In the genomic region with DNA sequence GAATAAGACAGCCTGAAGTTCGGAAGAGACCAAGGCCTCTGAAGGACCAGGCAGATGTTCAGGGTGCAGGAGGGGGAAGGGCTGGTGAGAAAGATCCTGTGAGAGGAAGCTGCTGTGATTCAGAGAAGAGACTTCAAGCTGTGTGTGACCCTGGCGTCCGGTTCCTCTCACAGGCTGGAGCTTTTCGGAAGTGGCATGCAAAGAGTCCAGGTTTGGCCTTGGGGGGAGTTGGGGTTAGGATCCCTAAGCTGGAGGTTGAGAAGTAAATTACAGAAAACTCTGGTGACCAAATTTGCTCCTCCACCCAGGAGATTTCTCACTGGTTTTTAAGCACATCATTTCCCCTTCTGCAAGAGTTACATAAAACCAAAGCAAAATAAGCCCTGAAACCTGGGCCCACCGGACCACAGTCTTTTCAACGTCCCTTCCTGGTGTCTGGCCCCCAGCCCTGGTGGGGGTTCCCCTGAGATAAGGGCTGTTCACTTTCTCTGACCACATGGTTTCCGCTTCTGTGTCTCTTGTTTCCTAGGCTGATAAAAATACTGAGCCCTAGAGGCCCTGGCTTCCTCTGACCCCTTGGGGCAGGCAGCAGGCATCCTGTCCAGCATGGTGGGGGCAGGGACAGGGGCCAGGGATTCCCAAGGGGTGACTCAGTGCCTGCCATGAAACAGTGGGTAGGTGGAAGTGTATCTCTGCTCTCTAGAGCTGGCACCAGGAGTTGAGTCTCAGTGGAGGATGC, we compare ENCODE assay signal across 8 cellular contexts. TPM values are rescaled to one million over a fixed set of nuclear protein-coding genes. Genes with fewer than 3 reads are reported as not detected.
DNase-seq lines count a peak whose midpoint lies in the region; ATAC-seq and TF ChIP-seq lines count a peak whose summit lies in the region.

No MANE protein-coding gene starts in this region.

- peak overlapping the region; percentile 90 for H3K27ac Mint-ChIP-seq in CD4-positive, alpha-beta T cell
- peak overlapping the region; percentile 71 for H3K27ac Mint-ChIP-seq in T-helper 2 cell treated with Interferon-gamma antibody and Interleukin-4, amounts not matched to agents 5 μg/mL and 100 μg/mL, for 36 hours

- peaks cover 47% of the 10 kb centered on the region for H3K36me3 Mint-ChIP-seq in CD4-positive, alpha-beta T cell (ENCODE audit: low read depth)
- H3K36me3 Mint-ChIP-seq in T-helper 2 cell treated with Interferon-gamma antibody and Interleukin-4, amounts not matched to agents 5 μg/mL and 100 μg/mL, for 36 hours (ENCODE audit: low read depth), result peaks cover 47% of the 10 kb centered on the region

- H3K4me3 Mint-ChIP-seq in CD4-positive, alpha-beta T cell, result peak overlapping the region; percentile 82
- H3K4me3 Mint-ChIP-seq in T-helper 2 cell treated with Interferon-gamma antibody and Interleukin-4, amounts not matched to agents 5 μg/mL and 100 μg/mL, for 36 hours, result peak overlapping the region; percentile 79

- H3K9me3 ChIP-seq in CD4-positive, alpha-beta T cell (ENCODE audit: control insufficient read depth, low read length), result no peaks in the 10 kb centered on the region
- no peaks in the 10 kb centered on the region for H3K9me3 ChIP-seq in effector memory CD4-positive, alpha-beta T cell (ENCODE audit: control insufficient read depth, low read length)
- no peaks in the 10 kb centered on the region for H3K9me3 ChIP-seq in mucosa of descending colon
- H3K9me3 ChIP-seq in HAP-1, result no peaks in the 10 kb centered on the region

- no peaks in the 10 kb centered on the region for H3K27me3 Mint-ChIP-seq in CD4-positive, alpha-beta T cell
- H3K27me3 Mint-ChIP-seq in T-helper 2 cell treated with Interferon-gamma antibody and Interleukin-4, amounts not matched to agents 5 μg/mL and 100 μg/mL, for 36 hours (ENCODE audit: low read depth), result peaks cover 21% of the 10 kb centered on the region

- no peaks in the 10 kb centered on the region for H3K9me3 Mint-ChIP-seq in CD4-positive, alpha-beta T cell
- H3K9me3 Mint-ChIP-seq in T-helper 2 cell treated with Interferon-gamma antibody and Interleukin-4, amounts not matched to agents 5 μg/mL and 100 μg/mL, for 36 hours, result no peaks in the 10 kb centered on the region

- POLR2A ChIA-PET in CD4-positive, alpha-beta T cell (lab: Charles Lee), result interaction anchor here (1.1 to 34.9 kb wide), 5 partner anchors 9 to 303 kb away, joined by 3 to 1160 read pairs (median 10); a partner anchor contains a TSS

- intact Hi-C loops in CD4-positive, alpha-beta T cell (cut with DNase I, micrococcal nuclease), result loop anchor here in 1 of 2 experiments (1.0 to 2.0 kb wide), 3 partner anchors 8 to 21 kb away; a partner anchor contains a TSS
- intact Hi-C loops in mucosa of descending colon (cut with DNase I, micrococcal nuclease), result no loop called here

- ATAC-seq in CD4-positive, alpha-beta T cell (ENCODE audit: poor library complexity), result peak; percentile 58
- ATAC-seq in GM19351 (IDR thresholded peaks at IDR 0.05; ENCODE audit: unreplicated experiment), result peak; percentile 55
- peak; percentile 50 for ATAC-seq in HG03442 (IDR thresholded peaks at IDR 0.05; ENCODE audit: unreplicated experiment)
- ATAC-seq in mucosa of descending colon, result peak; percentile 76

- H3K27ac ChIP-seq in CD4-positive, alpha-beta T cell (ENCODE audit: low read depth, low read length), result peak overlapping the region; percentile 74
- H3K27ac ChIP-seq in effector memory CD4-positive, alpha-beta T cell (ENCODE audit: insufficient read depth, low read length, poor library complexity, severe bottlenecking), result peak overlapping the region; percentile 77

- no peaks in the 10 kb centered on the region for H3K27me3 ChIP-seq in CD4-positive, alpha-beta T cell (ENCODE audit: control insufficient read depth, insufficient read depth, low read length)
- no peaks in the 10 kb centered on the region for H3K27me3 ChIP-seq in effector memory CD4-positive, alpha-beta T cell (replicated peaks; ENCODE audit: control insufficient read depth, insufficient read depth, low read length, poor library complexity, severe bottlenecking)
- H3K27me3 ChIP-seq in HAP-1 (ENCODE audit: low read depth), result no peaks in the 10 kb centered on the region

- H3K36me3 ChIP-seq in effector memory CD4-positive, alpha-beta T cell (ENCODE audit: control insufficient read depth, insufficient read depth, low read length), result no peaks in the 10 kb centered on the region
- H3K36me3 ChIP-seq in mucosa of descending colon (ENCODE audit: low read depth) (peaks cover 4% of the 10 kb centered on the region), HAP-1 (replicated peaks) (peaks cover 23% of the 10 kb centered on the region)

- CTCF ChIA-PET in CD4-positive, alpha-beta T cell (lab: Charles Lee), result interaction anchor here (0.9 to 6.2 kb wide), 5 partner anchors 9 to 38 kb away, joined by 3 to 32 read pairs (median 8); a partner anchor contains a TSS

- DNase-seq in CD4-positive, alpha-beta T cell, result peak in 3 of 10 experiments; percentile 29 to 52 (median 51)
- DNase-seq in T-helper 2 cell treated with Interferon-gamma antibody and Interleukin-4, amounts not matched to agents 5 μg/mL and 100 μg/mL, for 36 hours (ENCODE audit: low spot score), result peak; percentile 57
- DNase-seq in effector memory CD4-positive, alpha-beta T cell, result peak in 1 of 3 donors; percentile 37
- DNase-seq in mucosa of descending colon (peak; percentile 47 to 80 (median 56)), DMS79 treated with DMSO at 0.1 percent for 48 hours (lab: John Stamatoyannopoulos, UW) (no peak), HAP-1 (ENCODE audit: low spot score in 2 of 2) (no peak)

- H3K4me1 ChIP-seq in effector memory CD4-positive, alpha-beta T cell (ENCODE audit: control insufficient read depth, insufficient read depth, low read length, poor library complexity, severe bottlenecking), result peaks cover 53% of the 10 kb centered on the region
- H3K4me1 ChIP-seq in mucosa of descending colon (ENCODE audit: low read depth) (peaks cover 3% of the 10 kb centered on the region), HAP-1 (no peaks in the 10 kb centered on the region)

- TF ChIP-seq CTCF in CD4-positive, alpha-beta T cell (IDR thresholded peaks at IDR 0.05), result no peak
- no peak for TF ChIP-seq CTCF in mucosa of descending colon (IDR thresholded peaks at IDR 0.05)

- in situ Hi-C loops in HAP-1 (cut with MboI; ENCODE audit: low sequenced_read_pairs), result no loop called here

- peaks cover 62% of the 10 kb centered on the region for H3K4me1 Mint-ChIP-seq in CD4-positive, alpha-beta T cell (ENCODE audit: low read depth)
- H3K4me1 Mint-ChIP-seq in T-helper 2 cell treated with Interferon-gamma antibody and Interleukin-4, amounts not matched to agents 5 μg/mL and 100 μg/mL, for 36 hours (ENCODE audit: low read depth), result peaks cover 53% of the 10 kb centered on the region

- peak overlapping the region; percentile 38 for H3K4me3 ChIP-seq in effector memory CD4-positive, alpha-beta T cell (ENCODE audit: insufficient read depth, low read depth, low read length, poor library complexity, severe bottlenecking)
- no peak overlapping the region for H3K4me3 ChIP-seq in mucosa of descending colon
- H3K4me3 ChIP-seq in HAP-1, result no peak overlapping the region

RNA-seq across cellular contexts. Expression of a gene that starts 12.0 kb away (rescaled TPM):
- 10 to 100 TPM; 15.4 to 16.7 TPM for total RNA-seq in CD4-positive, alpha-beta T cell
- under 1 TPM in 2 of 3 donors, not detected in 1; 0.20 to 0.22 TPM for total RNA-seq in mucosa of descending colon

RNA-seq across cellular contexts. Expression of a gene that starts 12.7 kb away (rescaled TPM):
- 1 to 10 TPM; 7.6 to 9.3 TPM for total RNA-seq in CD4-positive, alpha-beta T cell
- total RNA-seq in mucosa of descending colon, result 10 to 100 TPM; 15.8 to 27.8 (median 18.3) TPM

RNA-seq across cellular contexts. Expression of a gene that starts 13.7 kb away (rescaled TPM):
- total RNA-seq in CD4-positive, alpha-beta T cell, result 1 to 10 TPM; 2.6 to 3.3 TPM
- 1 to 10 TPM in 2 of 3 donors, under 1 TPM in 1; 0.55 to 4.5 (median 1.2) TPM for total RNA-seq in mucosa of descending colon

RNA-seq across cellular contexts. Expression of a gene that starts 15.2 kb away (rescaled TPM):
- total RNA-seq in CD4-positive, alpha-beta T cell, result 10 to 100 TPM; 33.1 to 34.2 TPM
- total RNA-seq in mucosa of descending colon, result 1 to 10 TPM in 2 of 3 donors, under 1 TPM in 1; 0.41 to 1.7 (median 1.1) TPM

RNA-seq across cellular contexts. Expression of a gene that starts 18.3 kb away (rescaled TPM):
- total RNA-seq in CD4-positive, alpha-beta T cell, result 100 to 1,000 TPM; 483 to 498 TPM
- total RNA-seq in mucosa of descending colon, result 100 to 1,000 TPM; 239 to 309 (median 295) TPM

Comparison
In these comparisons a context has a peak if more than half of its experiments do, and no peak if none do; other contexts are left out.
1. DNase-seq: peak in T-helper 2 cell treated with Interferon-gamma antibody and Interleukin-4, amounts not matched to agents 5 μg/mL and 100 μg/mL, for 36 hours (single experiment) and mucosa of descending colon (3 of 3); none in DMS79 treated with DMSO at 0.1 percent for 48 hours (single experiment) and HAP-1 (0 of 2).
2. RNA of a gene that starts 12.0 kb away (total RNA-seq): 15.4 to 16.7 TPM in CD4-positive, alpha-beta T cell; 0.20 to 0.22 TPM in mucosa of descending colon; every median in the first group is over 10 times any median in the second.
3. Peak in every context shown above with its lines, with median percentiles within 50 percentile points of each other: ATAC-seq.